Comparison of ENCODE assay signal across 20 cellular contexts in the genomic region with DNA sequence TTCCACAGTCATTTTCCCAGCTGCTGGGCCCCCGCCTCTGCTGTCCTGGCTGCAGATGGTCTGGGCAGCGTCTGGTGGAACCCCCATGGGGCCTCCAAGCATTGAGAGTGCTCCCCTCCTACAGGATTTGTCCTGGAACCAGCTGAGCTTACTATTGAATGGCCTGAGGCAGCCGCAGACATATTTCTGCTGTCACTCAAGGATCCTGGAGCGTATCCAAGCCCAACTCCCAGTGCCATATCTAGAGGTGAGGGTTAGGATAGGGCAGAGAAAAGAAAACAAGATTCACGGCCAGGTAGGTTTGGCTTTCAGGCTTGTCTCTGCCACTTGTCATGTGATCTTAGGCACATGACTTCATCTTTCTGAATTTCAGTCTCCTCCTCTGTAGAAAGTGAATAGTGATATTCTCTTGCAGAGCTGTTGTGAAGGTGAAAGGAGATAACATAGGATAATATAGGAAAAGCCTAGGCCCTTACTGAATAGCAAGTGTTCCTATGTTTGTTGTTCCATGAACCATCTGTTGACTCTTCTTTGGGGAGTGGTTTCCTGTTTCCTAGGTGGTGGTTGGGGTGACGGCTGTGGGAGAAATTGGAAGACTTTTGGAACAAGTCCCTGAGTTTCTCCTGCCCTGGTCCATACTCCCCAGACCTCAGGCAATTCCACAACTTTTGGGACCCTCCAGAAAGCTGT. TPM values are rescaled to one million over a fixed set of nuclear protein-coding genes. Genes with fewer than 3 reads are reported as not detected.
DNase-seq lines count a peak whose midpoint lies in the region; ATAC-seq and TF ChIP-seq lines count a peak whose summit lies in the region.
"Had no signal": no experiment of that assay in that cellular context is flagged by ENCODE, and none has a peak within 500 bp of the region (broad histone marks: within the 10 kb centered on the region; RNA-seq: fewer than 3 reads in every experiment).

No MANE protein-coding gene starts in this region.

- TF ChIP-seq CTCF in LNCaP clone FGC (IDR thresholded peaks at IDR 0.05; ENCODE audit: control insufficient read depth, extremely low read depth, insufficient read depth) (no peak), chondrocyte (IDR thresholded peaks at IDR 0.05) (no peak)

- H3K4me3 ChIP-seq in LNCaP clone FGC (ENCODE audit: low read depth, low read length), result no peak overlapping the region
- H3K4me3 ChIP-seq: cardiac muscle cell, left lung, tibial nerve had no signal

- H3K4me3 Mint-ChIP-seq in chondrocyte (ENCODE audit: unreplicated experiment), result no peak overlapping the region
- H3K4me3 Mint-ChIP-seq: activated B cell treated with CpG ODN at 0.5 μM for 24 hours; stimulated activated naive B cell treated with anti-CD40 and anti-IgM and Interleukin-4, amounts not matched to agents 10 μg/mL and 1 μg/mL and 100 μg/mL, for 72 hours had no signal

- H3K27ac Mint-ChIP-seq in chondrocyte (ENCODE audit: unreplicated experiment), result peak overlapping the region; percentile 61
- H3K27ac Mint-ChIP-seq: activated B cell treated with CpG ODN at 0.5 μM for 24 hours; stimulated activated naive B cell treated with anti-CD40 and anti-IgM and Interleukin-4, amounts not matched to agents 10 μg/mL and 1 μg/mL and 100 μg/mL, for 72 hours had no signal

- H3K27me3 Mint-ChIP-seq in chondrocyte (ENCODE audit: low read depth), result no peaks in the 10 kb centered on the region

- no peaks in the 10 kb centered on the region for H3K36me3 Mint-ChIP-seq in chondrocyte (ENCODE audit: low read depth)

- H3K4me1 Mint-ChIP-seq in chondrocyte (ENCODE audit: low read depth), result peaks cover 26% of the 10 kb centered on the region
- H3K4me1 Mint-ChIP-seq: activated B cell treated with CpG ODN at 0.5 μM for 24 hours; stimulated activated naive B cell treated with anti-CD40 and anti-IgM and Interleukin-4, amounts not matched to agents 10 μg/mL and 1 μg/mL and 100 μg/mL, for 72 hours had no signal

- H3K9me3 Mint-ChIP-seq in chondrocyte (ENCODE audit: low read depth), result no peaks in the 10 kb centered on the region
- H3K9me3 Mint-ChIP-seq: activated B cell treated with CpG ODN at 0.5 μM for 24 hours; stimulated activated naive B cell treated with anti-CD40 and anti-IgM and Interleukin-4, amounts not matched to agents 10 μg/mL and 1 μg/mL and 100 μg/mL, for 72 hours had no signal

- ATAC-seq in HG03139 (IDR thresholded peaks at IDR 0.05; ENCODE audit: unreplicated experiment), result no peak
- ATAC-seq: left lung; stimulated activated naive B cell treated with anti-CD40 and anti-IgM and Interleukin-4, amounts not matched to agents 10 μg/mL and 1 μg/mL and 100 μg/mL, for 72 hours had no signal

- peak; percentile 83 for DNase-seq in DMS53 (lab: John Stamatoyannopoulos, UW)
- DNase-seq in LNCaP clone FGC (ENCODE audit: low read depth), result peak; percentile 14
- no peak for DNase-seq in chondrocyte (ENCODE audit: low spot score)
- peak; percentile 54 for DNase-seq in mucosa of gallbladder (ENCODE audit: low spot score)
- DNase-seq in stimulated activated CD4-positive, alpha-beta T cell treated with anti-CD3 and anti-CD28 coated beads, Interleukin-2, amount 100 ng/mL, for 48 hours, result no peak
- no peak for DNase-seq in DMS114 treated with DMSO at 0.1 percent for 48 hours (lab: John Stamatoyannopoulos, UW; ENCODE audit: unreplicated experiment)
- DNase-seq: activated B cell treated with CpG ODN at 0.5 μM for 24 hours; C1 segment of cervical spinal cord; DND-41; effector CD4-positive, alpha-beta T cell; KG1; left lung; NCI-H1417; NCI-H524 treated with DMSO at 0.1 percent for 48 hours; RPMI8226; stimulated activated naive B cell treated with anti-CD40 and anti-IgM and Interleukin-4, amounts not matched to agents 10 μg/mL and 1 μg/mL and 100 μg/mL, for 72 hours; T-helper 1 cell had no signal

RNA-seq across cellular contexts. Expression of gene SEPSECS, which starts 52.3 kb away (rescaled TPM):
- total RNA-seq in chondrocyte (5.4 to 7.8 TPM (median 6.1 TPM) in 3 replicates), mucosa of gallbladder (17.2 TPM)

Comparison
In these comparisons a context has a peak if more than half of its experiments do, and no peak if none do; other contexts are left out.
1. DNase-seq: peak in DMS53 (single experiment), LNCaP clone FGC (single experiment) and mucosa of gallbladder (single experiment); none in chondrocyte (single experiment), stimulated activated CD4-positive, alpha-beta T cell treated with anti-CD3 and anti-CD28 coated beads, Interleukin-2, amount 100 ng/mL, for 48 hours (0 of 2) and DMS114 treated with DMSO at 0.1 percent for 48 hours (single experiment).